Comparison of ENCODE assay signal across 16 cellular contexts in the genomic region with DNA sequence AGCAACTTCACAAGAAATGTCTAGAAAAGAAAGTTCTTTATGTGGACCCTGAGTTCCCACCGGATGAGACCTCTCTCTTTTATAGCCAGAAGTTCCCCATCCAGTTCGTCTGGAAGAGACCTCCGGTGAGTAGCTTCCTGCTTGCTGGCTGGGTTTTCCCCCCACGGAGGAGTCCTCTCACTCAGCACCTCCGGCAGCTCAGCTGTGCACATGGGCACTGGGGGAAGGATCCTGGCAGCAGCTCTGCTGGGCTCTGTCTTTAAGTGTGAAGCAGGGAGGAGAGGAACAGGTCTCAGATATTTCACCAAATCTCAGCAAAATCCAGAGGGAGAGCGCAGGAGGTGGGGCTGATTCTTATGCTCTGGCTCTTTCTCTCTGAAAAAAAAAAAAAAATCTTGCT. TPM values are rescaled to one million over a fixed set of nuclear protein-coding genes. Genes with fewer than 3 reads are reported as not detected.
DNase-seq lines count a peak whose midpoint lies in the region; ATAC-seq and TF ChIP-seq lines count a peak whose summit lies in the region.
"Had no signal": no experiment of that assay in that cellular context is flagged by ENCODE, and none has a peak within 500 bp of the region (broad histone marks: within the 10 kb centered on the region; RNA-seq: fewer than 3 reads in every experiment).

No MANE protein-coding gene starts in this region.

- CTCF ChIA-PET in activated CD8-positive, alpha-beta T cell treated with anti-CD3 and anti-CD28 coated beads for 36 hours (lab: Charles Lee) = no interaction called here

- TF ChIP-seq POLR2A in gastrocnemius medialis (IDR thresholded peaks at IDR 0.05) = no peak

- no peaks in the 10 kb centered on the region for H3K27me3 Mint-ChIP-seq in activated CD8-positive, alpha-beta T cell treated with anti-CD3 and anti-CD28 coated beads for 36 hours
- H3K27me3 Mint-ChIP-seq: CD4-positive, alpha-beta memory T cell had no signal

- TF ChIP-seq CTCF in cardiac muscle cell (IDR thresholded peaks at IDR 0.05; ENCODE audit: low read depth, low read length) = no peak
- TF ChIP-seq CTCF in right atrium auricular region (IDR thresholded peaks at IDR 0.05) = no peak
- TF ChIP-seq CTCF in gastrocnemius medialis (IDR thresholded peaks at IDR 0.05 in 4 of 5, conservative IDR thresholded peaks at IDR 0.05 in 1 of 5) = no peak
- no peak for TF ChIP-seq CTCF in activated CD8-positive, alpha-beta T cell treated with anti-CD3 and anti-CD28 coated beads for 36 hours (IDR thresholded peaks at IDR 0.05)

- peak in 1 of 2 donors; percentile 34 for DNase-seq in cardiac muscle cell (ENCODE audit: low read depth in 1 of 2, low spot score in 1 of 2)
- no peak for DNase-seq in Right ventricle myocardium inferior (ENCODE audit: missing footprints)
- peak; percentile 15 to 16 for DNase-seq in Kasumi-1 (lab: John Stamatoyannopoulos, UW)
- no peak for DNase-seq in right atrium auricular region (ENCODE audit: low spot score)
- peak; percentile 58 to 79 for DNase-seq in gastrocnemius medialis
- no peak for DNase-seq in activated CD8-positive, alpha-beta T cell treated with anti-CD3 and anti-CD28 coated beads for 36 hours
- DNase-seq in stimulated activated naive CD4-positive, alpha-beta T cell treated with Interleukin-2 at 50 U/mL for 16 hours (lab: John Stamatoyannopoulos, UW) = no peak
- DNase-seq: 8988T; ACHN; CD4-positive, alpha-beta memory T cell; DMS79; HCEC 1CT; HFFc6 had no signal

- intact Hi-C loops in Right ventricle myocardium inferior (cut with DNase I) = no loop called here
- intact Hi-C loops in gastrocnemius medialis (cut with DNase I; ENCODE audit: low total_unique reads) = loop anchor here (1.0 to 2.0 kb wide), 3 partner anchors 16 to 29 kb away; no protein-coding TSS in a partner anchor
- intact Hi-C loops in activated CD8-positive, alpha-beta T cell treated with anti-CD3 and anti-CD28 coated beads for 36 hours (cut with micrococcal nuclease) = no loop called here

- no peaks in the 10 kb centered on the region for H3K4me1 Mint-ChIP-seq in activated CD8-positive, alpha-beta T cell treated with anti-CD3 and anti-CD28 coated beads for 36 hours (ENCODE audit: low read depth)
- H3K4me1 Mint-ChIP-seq: CD4-positive, alpha-beta memory T cell had no signal

- H3K4me1 ChIP-seq in cardiac muscle cell (ENCODE audit: low read depth) (peaks cover 48% of the 10 kb centered on the region), right atrium auricular region (no peaks in the 10 kb centered on the region), gastrocnemius medialis (peaks cover 59 to 61% of the 10 kb centered on the region in 2 donors)

- H3K27me3 ChIP-seq in cardiac muscle cell (no peaks in the 10 kb centered on the region), right atrium auricular region (no peaks in the 10 kb centered on the region), gastrocnemius medialis (no peaks in the 10 kb centered on the region)
- H3K27me3 ChIP-seq: BLaER1 treated with 17β-estradiol and CSF1 and Interleukin-3, amounts not matched to agents 10 nM and 100 nM had no signal

- no peaks in the 10 kb centered on the region for H3K36me3 Mint-ChIP-seq in activated CD8-positive, alpha-beta T cell treated with anti-CD3 and anti-CD28 coated beads for 36 hours (ENCODE audit: low read depth)

- H3K36me3 ChIP-seq in cardiac muscle cell = no peaks in the 10 kb centered on the region
- H3K36me3 ChIP-seq in right atrium auricular region = no peaks in the 10 kb centered on the region
- H3K36me3 ChIP-seq in gastrocnemius medialis = no peaks in the 10 kb centered on the region

- peak overlapping the region; percentile 15 for H3K4me3 ChIP-seq in cardiac muscle cell
- H3K4me3 ChIP-seq in right atrium auricular region = peak overlapping the region; percentile 25 to 33
- H3K4me3 ChIP-seq in gastrocnemius medialis = peak overlapping the region; percentile 52 to 62 (median 60)
- H3K4me3 ChIP-seq: BLaER1 treated with 17β-estradiol and CSF1 and Interleukin-3, amounts not matched to agents 10 nM and 100 nM; GM12878 had no signal

- no peaks in the 10 kb centered on the region for H3K9me3 Mint-ChIP-seq in activated CD8-positive, alpha-beta T cell treated with anti-CD3 and anti-CD28 coated beads for 36 hours
- H3K9me3 Mint-ChIP-seq: CD4-positive, alpha-beta memory T cell; HFFc6 had no signal

- POLR2A ChIA-PET in activated CD8-positive, alpha-beta T cell treated with anti-CD3 and anti-CD28 coated beads for 36 hours (lab: Charles Lee) = no interaction called here

- H3K27ac Mint-ChIP-seq in activated CD8-positive, alpha-beta T cell treated with anti-CD3 and anti-CD28 coated beads for 36 hours = no peak overlapping the region
- H3K27ac Mint-ChIP-seq: HFFc6 had no signal

- H3K4me3 Mint-ChIP-seq in activated CD8-positive, alpha-beta T cell treated with anti-CD3 and anti-CD28 coated beads for 36 hours = no peak overlapping the region
- H3K4me3 Mint-ChIP-seq: CD4-positive, alpha-beta memory T cell; HFFc6 had no signal

- ATAC-seq in Right ventricle myocardium inferior (no peak), gastrocnemius medialis (peak; percentile 62 to 65), GM18861 (IDR thresholded peaks at IDR 0.05; ENCODE audit: unreplicated experiment) (no peak)
- ATAC-seq in activated CD8-positive, alpha-beta T cell treated with anti-CD3 and anti-CD28 coated beads for 36 hours = no peak
- ATAC-seq: GM12878 had no signal

- no peaks in the 10 kb centered on the region for H3K9me3 ChIP-seq in cardiac muscle cell (ENCODE audit: low read depth)
- no peaks in the 10 kb centered on the region for H3K9me3 ChIP-seq in right atrium auricular region
- no peaks in the 10 kb centered on the region for H3K9me3 ChIP-seq in gastrocnemius medialis
- H3K9me3 ChIP-seq: BLaER1 treated with 17β-estradiol and CSF1 and Interleukin-3, amounts not matched to agents 10 nM and 100 nM had no signal

- peak overlapping the region; percentile 77 for H3K27ac ChIP-seq in cardiac muscle cell
- H3K27ac ChIP-seq in right atrium auricular region = peak overlapping the region; percentile 63 to 77
- H3K27ac ChIP-seq in gastrocnemius medialis = peak overlapping the region; percentile 93 to 97 (median 96)
- H3K27ac ChIP-seq: BLaER1 treated with 17β-estradiol and CSF1 and Interleukin-3, amounts not matched to agents 10 nM and 100 nM had no signal

- in situ Hi-C loops in gastrocnemius medialis (cut with MboI; ENCODE audit: low sequenced_read_pairs in 4 of 4) = no loop called here

RNA-seq across cellular contexts. Expression of a gene that starts 0.7 kb away (rescaled TPM):
- total RNA-seq in cardiac muscle cell (37.9 and 88.3 TPM in 2 replicates), Right ventricle myocardium inferior (3.4 TPM), right atrium auricular region (1 to 10 TPM; 5.3 to 8.6 TPM), gastrocnemius medialis (100 to 1,000 TPM in 3 of 4 donors, 10 to 100 TPM in 1; 96.8 to 263 (median 163) TPM)
- polyA plus RNA-seq in cardiac muscle cell = 47.0 and 79.7 TPM in 2 replicates
- 1 to 10 TPM; 3.3 to 3.5 TPM for total RNA-seq in activated CD8-positive, alpha-beta T cell treated with anti-CD3 and anti-CD28 coated beads for 36 hours

Comparison
In these comparisons a context has a peak if more than half of its experiments do, and no peak if none do; other contexts are left out.
1. DNase-seq: peak in Kasumi-1 (2 of 2) and gastrocnemius medialis (2 of 2); none in Right ventricle myocardium inferior (single experiment), right atrium auricular region (single experiment), activated CD8-positive, alpha-beta T cell treated with anti-CD3 and anti-CD28 coated beads for 36 hours (single experiment) and stimulated activated naive CD4-positive, alpha-beta T cell treated with Interleukin-2 at 50 U/mL for 16 hours (single experiment).
2. ATAC-seq: peak in gastrocnemius medialis (2 of 2); none in Right ventricle myocardium inferior (single experiment), GM18861 (single experiment) and activated CD8-positive, alpha-beta T cell treated with anti-CD3 and anti-CD28 coated beads for 36 hours (single experiment).
3. Peak in every context shown above with its lines, with median percentiles within 50 percentile points of each other: H3K27ac ChIP-seq and H3K4me3 ChIP-seq.